11 cellular contexts compared by ENCODE assay signal in the genomic region with DNA sequence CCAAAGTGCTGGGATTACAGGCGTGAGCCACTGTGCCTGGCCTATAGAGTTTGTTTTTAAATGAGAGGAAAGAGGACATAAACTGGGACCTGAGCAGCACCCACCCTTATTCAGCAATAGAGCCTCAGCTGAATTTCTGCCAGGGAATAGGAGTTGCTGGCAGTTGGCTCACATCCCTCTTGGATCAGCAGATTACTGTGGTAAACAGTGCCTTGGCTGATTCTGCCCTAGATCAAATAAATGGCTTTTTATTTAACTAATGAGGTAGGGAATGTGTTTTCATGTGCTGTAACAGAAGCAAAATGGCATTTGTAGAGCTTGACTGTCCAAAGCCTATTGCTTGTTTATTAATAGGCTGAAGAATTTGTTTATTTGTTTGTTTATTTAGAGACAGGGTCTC. TPM values are rescaled to one million over a fixed set of nuclear protein-coding genes. Genes with fewer than 3 reads are reported as not detected.
A peak's percentile ranks its signal among the peaks of the same experiment; 100 is the strongest.
DNase-seq lines count a peak whose midpoint lies in the region; ATAC-seq, FAIRE-seq and TF ChIP-seq lines count a peak whose summit lies in the region.
"Had no signal": no experiment of that assay in that cellular context is flagged by ENCODE, and none has a peak within 500 bp of the region (broad histone marks: within the 10 kb centered on the region; RNA-seq: fewer than 3 reads in every experiment).

No MANE protein-coding gene starts in this region.

- H3K9ac ChIP-seq in liver (ENCODE audit: low read depth in 1 of 2, low read length in 2 of 2) (no peak overlapping the region), HepG2 (ENCODE audit: insufficient read depth, low read depth, low read length) (no peak overlapping the region), fibroblast of lung (ENCODE audit: insufficient read depth, low read length) (no peak overlapping the region)

- WGBS in liver, result 24% methylated on average over 1 of the region's 1 CpG
- WGBS in HepG2 (ENCODE audit: low lambda C conversion rate), result 33% methylated on average over 1 of the region's 1 CpG

- TF ChIP-seq CTCF in liver (IDR thresholded peaks at IDR 0.05; ENCODE audit: low read depth, low read length, missing input control), result no peak
- no peak for TF ChIP-seq CTCF in HepG2 (CRISPR knock-in tag; IDR thresholded peaks at IDR 0.05)
- no peak for TF ChIP-seq CTCF in fibroblast of lung (conservative IDR thresholded peaks at IDR 0.05 in 1 of 2, IDR thresholded peaks at IDR 0.05 in 1 of 2; ENCODE audit: low read depth in 1 of 2, low read length in 2 of 2)

- H3K4me1 ChIP-seq in liver (ENCODE audit: control insufficient read depth in 4 of 4, insufficient read depth in 4 of 4, low read length in 3 of 4) (peaks cover 0 to 30% (median 17%) of the 10 kb centered on the region in 4 donors), HepG2 (ENCODE audit: insufficient read depth, low read length) (peaks cover 23% of the 10 kb centered on the region), fibroblast of lung (ENCODE audit: control insufficient read depth, extremely low read depth, insufficient read depth, low read length) (peaks cover 7% of the 10 kb centered on the region)

- TF ChIP-seq EP300 in HepG2 (IDR thresholded peaks at IDR 0.05; ENCODE audit: low read depth in 2 of 2, low read length in 2 of 2) (no peak), HepG2 (CRISPR knock-in tag; IDR thresholded peaks at IDR 0.05; ENCODE audit: borderline replicate concordance) (no peak)

- ATAC-seq in HepG2, result no peak

- H3K79me2 ChIP-seq in HepG2 (ENCODE audit: insufficient read depth, low read length) (no peaks in the 10 kb centered on the region), fibroblast of lung (ENCODE audit: control insufficient read depth, insufficient read depth, low read length) (no peaks in the 10 kb centered on the region)

- H3K4me2 ChIP-seq in HepG2 (ENCODE audit: low read depth, low read length) (no peak overlapping the region), fibroblast of lung (ENCODE audit: extremely low read depth, insufficient read depth, low read length) (no peak overlapping the region)

- intact Hi-C loops in HepG2 (cut with micrococcal nuclease; ENCODE audit: unreplicated experiment), result loop anchor here (5.0 kb wide), 1 partner anchor 34 kb away; no protein-coding TSS in a partner anchor

- no peak for FAIRE-seq in HepG2 (lab: Jason Lieb, UNC)
- FAIRE-seq: GM18507 had no signal

- no peaks in the 10 kb centered on the region for H4K20me1 ChIP-seq in HepG2 (ENCODE audit: insufficient read depth, low read length)
- H4K20me1 ChIP-seq in fibroblast of lung (ENCODE audit: control insufficient read depth, extremely low read depth, insufficient read depth, low read length), result no peaks in the 10 kb centered on the region

- BruUV-seq in HepG2 (replicated peaks; lab: Mats Ljungman, UMichigan), result no TSS peak

- CTCF ChIA-PET in HepG2 (lab: Yijun Ruan, JAX; ENCODE audit: low intra/inter-chr PET ratio, low total read pairs), result no interaction called here

- H3K9me3 ChIP-seq in liver (ENCODE audit: control insufficient read depth in 4 of 4, low read length in 3 of 4) (no peaks in the 10 kb centered on the region), HepG2 (ENCODE audit: low read length) (no peaks in the 10 kb centered on the region), fibroblast of lung (ENCODE audit: control insufficient read depth, insufficient read depth, low read depth, low read length) (no peaks in the 10 kb centered on the region)

- POLR2A ChIA-PET in HepG2 (lab: Yijun Ruan, JAX), result no interaction called here

- TF ChIP-seq POLR2A in HepG2 (IDR thresholded peaks at IDR 0.05; ENCODE audit: insufficient read depth in 1 of 2, low read depth in 2 of 2, low read length in 2 of 2), result no peak

- H3K36me3 ChIP-seq in liver (ENCODE audit: control insufficient read depth in 4 of 4, insufficient read depth in 3 of 4, low read depth in 1 of 4, low read length in 3 of 4) (no peaks in the 10 kb centered on the region), HepG2 (replicated peaks in 1 of 2; ENCODE audit: control insufficient read depth in 1 of 2, insufficient read depth in 2 of 2, low read length in 2 of 2) (no peaks in the 10 kb centered on the region), fibroblast of lung (ENCODE audit: control insufficient read depth, insufficient read depth, low read length) (no peaks in the 10 kb centered on the region)

- no peak overlapping the region for H3K4me3 ChIP-seq in liver (ENCODE audit: low read depth in 1 of 3, low read length in 3 of 3)
- no peak overlapping the region for H3K4me3 ChIP-seq in HepG2 (replicated peaks in 1 of 3; ENCODE audit: insufficient read depth in 1 of 3, low read depth in 2 of 3, low read length in 3 of 3)
- no peak overlapping the region for H3K4me3 ChIP-seq in fibroblast of lung (replicated peaks in 1 of 4; ENCODE audit: control extremely low read depth in 1 of 4, insufficient read depth in 1 of 4, low read depth in 3 of 4, low read length in 4 of 4)

- H2AFZ ChIP-seq in HepG2 (ENCODE audit: low read length) (no peak overlapping the region), fibroblast of lung (ENCODE audit: low read length) (no peak overlapping the region)

- TF ChIP-seq RAD21 in liver (IDR thresholded peaks at IDR 0.05), result peak; percentile 28 to 30
- TF ChIP-seq RAD21 in HepG2 (CRISPR knock-in tag; IDR thresholded peaks at IDR 0.05), result no peak

- H3K27me3 ChIP-seq in liver (ENCODE audit: control insufficient read depth in 4 of 4, insufficient read depth in 4 of 4, low read length in 3 of 4) (no peaks in the 10 kb centered on the region), HepG2 (ENCODE audit: control insufficient read depth in 1 of 2, insufficient read depth in 2 of 2, low read length in 2 of 2) (peaks cover 0 to 29% of the 10 kb centered on the region in 2 experiments; a peak in 2 of 5 replicates), fibroblast of lung (ENCODE audit: control insufficient read depth, insufficient read depth, low read length) (no peaks in the 10 kb centered on the region)

- peak overlapping the region; percentile 45 to 53 for H3K27ac ChIP-seq in liver (ENCODE audit: low read depth in 1 of 2, low read length in 2 of 2)
- H3K27ac ChIP-seq in HepG2 (ENCODE audit: extremely low read length, insufficient read depth, low read length), result no peak overlapping the region
- H3K27ac ChIP-seq in fibroblast of lung (ENCODE audit: insufficient read depth, low read length), result no peak overlapping the region

- in situ Hi-C loops in HepG2 (cut with HindIII; ENCODE audit: extremely low pct_ligation_motif_present, low pct_unique_long_range_greater_than_20kb), result no loop called here

- DNase-seq in HepG2 (ENCODE audit: low spot score) (no peak), fibroblast of lung (ENCODE audit: low read depth in 2 of 2) (peak; percentile 41 to 62), nucleus accumbens (lab: John Stamatoyannopoulos, UW) (peak in 45 of 56 donors; percentile 7 to 71 (median 43)), hepatic stellate cell (ENCODE audit: low spot score) (no peak), activated gamma-delta T cell (lab: John Stamatoyannopoulos, UW) (no peak), AG20443 (ENCODE audit: low spot score) (no peak)
- no peak for DNase-seq in activated CD4-positive, CD25-positive, alpha-beta regulatory T cell (lab: John Stamatoyannopoulos, UW)
- DNase-seq: activated CD8-positive, alpha-beta memory T cell treated with anti-CD3 and anti-CD28 coated beads, Interleukin-2, amount 50 U/mL, for 48 hours; SIG-M5 had no signal

RNA-seq across cellular contexts. Expression of a gene that starts 2.1 kb away (rescaled TPM):
- total RNA-seq in liver, result 1 to 10 TPM; 3.3 to 6.1 TPM
- polyA plus RNA-seq in liver, result 1 to 10 TPM in 1 of 2 donors, under 1 TPM in 1; 0.71 to 2.0 TPM
- 0.27 TPM in 1 of 2 replicates, not detected in the other for total RNA-seq in HepG2 (2016; rRNA removed; fragmentation: Illumina TruSeq; extraction: Trizol)
- not detected in 2 replicates for total RNA-seq in HepG2 (2016; cell fraction: cytosol; rRNA removed; fragmentation: Illumina TruSeq; extraction: Trizol; ENCODE audit: low read depth)
- total RNA-seq in HepG2 (2016; cell fraction: insoluble cytoplasmic fraction; rRNA removed; fragmentation: Illumina TruSeq; extraction: Trizol), result 0.11 TPM in 1 of 2 replicates, not detected in the other
- not detected in 2 replicates for total RNA-seq in HepG2 (2016; cell fraction: membrane; rRNA removed; fragmentation: Illumina TruSeq; extraction: Trizol)
- not detected in 2 replicates for total RNA-seq in HepG2 (2016; cell fraction: nucleus; rRNA removed; fragmentation: Illumina TruSeq; extraction: Trizol)
- 0.18 and 0.39 TPM in 2 replicates for polyA plus RNA-seq in HepG2 (2011; rRNA removed)
- 0.05 and 0.23 TPM in 2 replicates for polyA plus RNA-seq in HepG2 (2011; cell fraction: cytosol; rRNA removed)
- polyA plus RNA-seq in HepG2 (2011; cell fraction: nucleus; rRNA removed), result 0.18 and 0.38 TPM in 2 replicates
- polyA plus RNA-seq in HepG2 (2012), result 0.21 and 0.28 TPM in 2 replicates
- not detected in 2 replicates for polyA plus RNA-seq in HepG2 (2016; cell fraction: cytosol; fragmentation: Illumina TruSeq; extraction: Trizol; ENCODE audit: low read depth)
- not detected in 2 replicates for polyA plus RNA-seq in HepG2 (2016; cell fraction: insoluble cytoplasmic fraction; fragmentation: Illumina TruSeq; extraction: Trizol; ENCODE audit: low read depth)
- not detected in 2 replicates for polyA plus RNA-seq in HepG2 (2016; cell fraction: membrane; fragmentation: Illumina TruSeq; extraction: Trizol; ENCODE audit: low read depth)
- polyA plus RNA-seq in HepG2 (2016; cell fraction: nucleus; fragmentation: Illumina TruSeq; extraction: Trizol; ENCODE audit: insufficient read depth, low read depth), result 0.48 TPM in 1 of 2 replicates, not detected in the other
- polyA minus RNA-seq in HepG2 (2011; rRNA and poly(A)+ RNA removed; ENCODE audit: low replicate concordance), result 0.51 and 1.4 TPM in 2 replicates
- not detected in 2 replicates for polyA minus RNA-seq in HepG2 (2011; cell fraction: cytosol; rRNA and poly(A)+ RNA removed)
- polyA minus RNA-seq in HepG2 (2011; cell fraction: nucleus; rRNA and poly(A)+ RNA removed), result 0.13 and 0.87 TPM in 2 replicates
- total RNA-seq in fibroblast of lung, result 3.1 and 5.3 TPM in 2 replicates
- 0.31 and 0.38 TPM in 2 replicates for polyA plus RNA-seq in fibroblast of lung
- 0.64 and 0.86 TPM in 2 replicates for polyA plus RNA-seq in fibroblast of lung (2012)
- 0.93 and 10.3 TPM in 2 replicates for polyA minus RNA-seq in fibroblast of lung (ENCODE audit: low replicate concordance)

RNA-seq across cellular contexts. Expression of a gene that starts 32.2 kb away (rescaled TPM):
- total RNA-seq in liver (100 to 1,000 TPM; 102 to 108 TPM), HepG2 (2016; rRNA removed; fragmentation: Illumina TruSeq; extraction: Trizol) (149 and 210 TPM in 2 replicates), fibroblast of lung (522 and 674 TPM in 2 replicates)
- polyA plus RNA-seq in liver (10 to 100 TPM; 43.0 to 54.5 TPM), HepG2 (2011; rRNA removed) (77.3 and 89.0 TPM in 2 replicates), fibroblast of lung (245 and 275 TPM in 2 replicates)
- 27.1 and 35.7 TPM in 2 replicates for total RNA-seq in HepG2 (2016; cell fraction: cytosol; rRNA removed; fragmentation: Illumina TruSeq; extraction: Trizol; ENCODE audit: low read depth)
- 145 and 212 TPM in 2 replicates for total RNA-seq in HepG2 (2016; cell fraction: insoluble cytoplasmic fraction; rRNA removed; fragmentation: Illumina TruSeq; extraction: Trizol)
- total RNA-seq in HepG2 (2016; cell fraction: membrane; rRNA removed; fragmentation: Illumina TruSeq; extraction: Trizol), result 84.4 and 87.9 TPM in 2 replicates
- total RNA-seq in HepG2 (2016; cell fraction: nucleus; rRNA removed; fragmentation: Illumina TruSeq; extraction: Trizol), result 98.3 and 111 TPM in 2 replicates
- polyA plus RNA-seq in HepG2 (2011; cell fraction: cytosol; rRNA removed), result 49.1 and 57.0 TPM in 2 replicates
- polyA plus RNA-seq in HepG2 (2011; cell fraction: nucleus; rRNA removed), result 50.7 and 55.7 TPM in 2 replicates
- 65.5 and 78.7 TPM in 2 replicates for polyA plus RNA-seq in HepG2 (2012)
- polyA plus RNA-seq in HepG2 (2016; cell fraction: cytosol; fragmentation: Illumina TruSeq; extraction: Trizol; ENCODE audit: low read depth), result 15.0 and 20.3 TPM in 2 replicates
- 121 and 123 TPM in 2 replicates for polyA plus RNA-seq in HepG2 (2016; cell fraction: insoluble cytoplasmic fraction; fragmentation: Illumina TruSeq; extraction: Trizol; ENCODE audit: low read depth)
- polyA plus RNA-seq in HepG2 (2016; cell fraction: membrane; fragmentation: Illumina TruSeq; extraction: Trizol; ENCODE audit: low read depth), result 29.6 and 36.5 TPM in 2 replicates
- 67.9 and 69.0 TPM in 2 replicates for polyA plus RNA-seq in HepG2 (2016; cell fraction: nucleus; fragmentation: Illumina TruSeq; extraction: Trizol; ENCODE audit: insufficient read depth, low read depth)
- polyA minus RNA-seq in HepG2 (2011; rRNA and poly(A)+ RNA removed; ENCODE audit: low replicate concordance), result 117 and 141 TPM in 2 replicates
- polyA minus RNA-seq in HepG2 (2011; cell fraction: cytosol; rRNA and poly(A)+ RNA removed), result 108 and 126 TPM in 2 replicates
- 187 and 216 TPM in 2 replicates for polyA minus RNA-seq in HepG2 (2011; cell fraction: nucleus; rRNA and poly(A)+ RNA removed)
- 187 and 207 TPM in 2 replicates for polyA plus RNA-seq in fibroblast of lung (2012)
- polyA minus RNA-seq in fibroblast of lung (ENCODE audit: low replicate concordance), result 111 and 122 TPM in 2 replicates

Comparison
In these comparisons a context has a peak if more than half of its experiments do, and no peak if none do; other contexts are left out.
1. H3K27ac ChIP-seq: peak in liver (2 of 2); none in HepG2 (single experiment) and fibroblast of lung (single experiment).
2. DNase-seq: peak in fibroblast of lung (2 of 2) and nucleus accumbens (45 of 56); none in HepG2 (single experiment), hepatic stellate cell (single experiment), activated gamma-delta T cell (single experiment), activated CD4-positive, CD25-positive, alpha-beta regulatory T cell (0 of 4) and AG20443 (single experiment).